ENCODE assay signal across 10 cellular contexts in genomic region chr9:73131376-73131775, GRCh38. TPM values are rescaled to one million over a fixed set of nuclear protein-coding genes. Genes with fewer than 3 reads are reported as not detected.
DNase-seq lines count a peak whose midpoint lies in the region; ATAC-seq and TF ChIP-seq lines count a peak whose summit lies in the region.
"Had no signal": no experiment of that assay in that cellular context is flagged by ENCODE, and none has a peak within 500 bp of the region (broad histone marks: within the 10 kb centered on the region; RNA-seq: fewer than 3 reads in every experiment).

No MANE protein-coding gene starts in this region.

- no peak overlapping the region for H3K4me3 ChIP-seq in OCI-LY7 (ENCODE audit: low read depth, low read length, poor library complexity, severe bottlenecking)
- no peak overlapping the region for H3K4me3 ChIP-seq in prostate gland

- CTCF ChIA-PET in Calu3 (lab: Charles Lee), result interaction anchor here (0.8 kb wide), 1 partner anchor 50 kb away, joined by 3 read pairs; no protein-coding TSS in a partner anchor
- CTCF ChIA-PET in OCI-LY7 (lab: Charles Lee; ENCODE audit: unreplicated experiment), result no interaction called here

- H3K4me1 ChIP-seq in OCI-LY7 (ENCODE audit: insufficient read depth, low read length, poor library complexity, severe bottlenecking) (peaks cover 12% of the 10 kb centered on the region), prostate gland (replicated peaks) (no peaks in the 10 kb centered on the region)

- no peaks in the 10 kb centered on the region for H3K27me3 Mint-ChIP-seq in Calu3 (ENCODE audit: unreplicated experiment)
- no peaks in the 10 kb centered on the region for H3K27me3 Mint-ChIP-seq in dendritic cell treated with granulocyte-macrophage colony-stimulating factor and Interleukin-4, amounts not matched to agents 40 ng/mL and 50 ng/mL, for 4 days

- no peaks in the 10 kb centered on the region for H3K79me2 ChIP-seq in OCI-LY7 (ENCODE audit: insufficient read depth, low read depth, low read length)

- H3K27me3 ChIP-seq in prostate gland (replicated peaks; ENCODE audit: insufficient read depth), result no peaks in the 10 kb centered on the region

- H3K36me3 Mint-ChIP-seq in Calu3 (ENCODE audit: insufficient read depth, unreplicated experiment), result peaks cover 14% of the 10 kb centered on the region
- peaks cover 6% of the 10 kb centered on the region for H3K36me3 Mint-ChIP-seq in dendritic cell treated with granulocyte-macrophage colony-stimulating factor and Interleukin-4, amounts not matched to agents 40 ng/mL and 50 ng/mL, for 4 days (ENCODE audit: low read depth)

- H3K9me3 ChIP-seq in OCI-LY7 (ENCODE audit: low read length) (no peaks in the 10 kb centered on the region), prostate gland (no peaks in the 10 kb centered on the region)

- DNase-seq in Calu3, result no peak
- no peak for DNase-seq in OCI-LY7 (ENCODE audit: low spot score)
- no peak for DNase-seq in prostate gland (ENCODE audit: low spot score)
- DNase-seq: Karpas-422; stimulated activated CD4-positive, alpha-beta T cell treated with anti-CD3 and anti-CD28 coated beads, Interleukin-4, amount 100 ng/mL, for 4 hours had no signal

- no peak for TF ChIP-seq POLR2A in prostate gland (IDR thresholded peaks at IDR 0.05)

- 62% methylated on average over 1 of the region's 1 CpG for WGBS in prostate gland

- H3K36me3 ChIP-seq in OCI-LY7 (ENCODE audit: insufficient read depth, low read length) (no peaks in the 10 kb centered on the region), prostate gland (no peaks in the 10 kb centered on the region)

- H3K27ac ChIP-seq in OCI-LY7 (ENCODE audit: low read depth, low read length, poor library complexity, severe bottlenecking), result no peak overlapping the region
- peak overlapping the region; percentile 78 to 80 for H3K27ac ChIP-seq in prostate gland

- BruUV-seq in Calu3 (replicated peaks; lab: Mats Ljungman, UMichigan) (no TSS peak), OCI-LY7 (replicated peaks; lab: Mats Ljungman, UMichigan) (no TSS peak)

- TF ChIP-seq CTCF in Calu3 (IDR thresholded peaks at IDR 0.05; ENCODE audit: unreplicated experiment) (no peak), OCI-LY7 (conservative IDR thresholded peaks at IDR 0.05; ENCODE audit: low read length) (no peak), prostate gland (IDR thresholded peaks at IDR 0.05) (no peak)

- H3K27ac Mint-ChIP-seq in Calu3 (ENCODE audit: unreplicated experiment), result peak overlapping the region; percentile 98
- peak overlapping the region; percentile 96 for H3K27ac Mint-ChIP-seq in dendritic cell treated with granulocyte-macrophage colony-stimulating factor and Interleukin-4, amounts not matched to agents 40 ng/mL and 50 ng/mL, for 4 days

- no peaks in the 10 kb centered on the region for H3K9me3 Mint-ChIP-seq in Calu3 (ENCODE audit: low read depth, unreplicated experiment)
- no peaks in the 10 kb centered on the region for H3K9me3 Mint-ChIP-seq in dendritic cell treated with granulocyte-macrophage colony-stimulating factor and Interleukin-4, amounts not matched to agents 40 ng/mL and 50 ng/mL, for 4 days

- intact Hi-C loops in Calu3 (cut with micrococcal nuclease; ENCODE audit: unreplicated experiment), result no loop called here
- intact Hi-C loops in OCI-LY7 (cut with micrococcal nuclease; ENCODE audit: unreplicated experiment), result no loop called here
- intact Hi-C loops in dendritic cell treated with granulocyte-macrophage colony-stimulating factor and Interleukin-4, amounts not matched to agents 40 ng/mL and 50 ng/mL, for 4 days (cut with micrococcal nuclease), result loop anchor here (10.0 kb wide), 1 partner anchor 1497 kb away; no protein-coding TSS in a partner anchor
- intact Hi-C loops in prostate gland (cut with DNase I), result no loop called here

- H3K9me2 ChIP-seq in OCI-LY7 (ENCODE audit: insufficient read depth, low read length), result no peaks in the 10 kb centered on the region

- H3K4me1 Mint-ChIP-seq in Calu3 (ENCODE audit: low read depth, unreplicated experiment), result peaks cover 38% of the 10 kb centered on the region
- peaks cover 26% of the 10 kb centered on the region for H3K4me1 Mint-ChIP-seq in dendritic cell treated with granulocyte-macrophage colony-stimulating factor and Interleukin-4, amounts not matched to agents 40 ng/mL and 50 ng/mL, for 4 days (ENCODE audit: low read depth)

- peak overlapping the region; percentile 62; the same call in 1 of the 2 replicates for H3K4me2 ChIP-seq in OCI-LY7 (ENCODE audit: low read length)

- POLR2A ChIA-PET in OCI-LY7 (lab: Charles Lee), result no interaction called here

- H4K20me1 ChIP-seq in OCI-LY7 (ENCODE audit: insufficient read depth, low read length), result no peaks in the 10 kb centered on the region

- peak overlapping the region; percentile 94; the same call in 1 of the 2 replicates for H2AFZ ChIP-seq in OCI-LY7 (ENCODE audit: low read length)

- ATAC-seq in GM21786 (IDR thresholded peaks at IDR 0.05; ENCODE audit: unreplicated experiment), result no peak
- no peak for ATAC-seq in GM21367 (IDR thresholded peaks at IDR 0.05; ENCODE audit: unreplicated experiment)
- no peak for ATAC-seq in HG02884 (IDR thresholded peaks at IDR 0.05; ENCODE audit: unreplicated experiment)
- ATAC-seq in HG03095 (IDR thresholded peaks at IDR 0.05; ENCODE audit: unreplicated experiment), result no peak

- peak overlapping the region; percentile 79 for H3K4me3 Mint-ChIP-seq in Calu3 (ENCODE audit: low read depth, unreplicated experiment)
- peak overlapping the region; percentile 39 for H3K4me3 Mint-ChIP-seq in dendritic cell treated with granulocyte-macrophage colony-stimulating factor and Interleukin-4, amounts not matched to agents 40 ng/mL and 50 ng/mL, for 4 days

RNA-seq across cellular contexts. Expression of gene ANXA1, which starts 20.3 kb away (rescaled TPM):
- total RNA-seq in Calu3 (2022), result 458 and 526 TPM in 2 replicates
- not detected in 2 replicates for total RNA-seq in OCI-LY7 (2014; rRNA removed; shearing (Covaris generic))
- total RNA-seq in OCI-LY7 (2022), result not detected in 2 replicates
- 100 to 1,000 TPM in 1 of 2 donors, 10 to 100 TPM in 1; 65.3 to 341 TPM for total RNA-seq in prostate gland

Comparison
In these comparisons a context has a peak if more than half of its experiments do, and no peak if none do; other contexts are left out.
1. RNA of gene ANXA1, which starts 20.3 kb away (total RNA-seq): 458 to 526 TPM in Calu3 and 65.3 to 341 TPM in prostate gland; not detected in OCI-LY7; every median in the first group is over 10 times any median in the second.